In genomic region chr12:6987956-6988573, GRCh38 we compare ENCODE assay signal across 1 cellular context.
TF ChIP-seq lines count a peak whose summit lies in the region.

No MANE protein-coding gene starts in this region.

TF ChIP-seq in A549, 52 proteins besides CTCF, POLR2A, EP300 and RAD21 (continued from another document):
- TF ChIP-seq RNF2 (IDR thresholded peaks at IDR 0.05; ENCODE audit: borderline replicate concordance, low read depth) (no peak), MAFK (IDR thresholded peaks at IDR 0.05; ENCODE audit: partially characterized antibody) (no peak), E2F6 (IDR thresholded peaks at IDR 0.05; ENCODE audit: borderline replicate concordance, low read depth) (no peak), USF2 (IDR thresholded peaks at IDR 0.05) (no peak), ELK1 (IDR thresholded peaks at IDR 0.05; ENCODE audit: low read depth, low read length) (no peak), RARB (CRISPR knock-in tag; IDR thresholded peaks at IDR 0.05) (no peak), HES2 (IDR thresholded peaks at IDR 0.05) (no peak), PHF8 (IDR thresholded peaks at IDR 0.05; ENCODE audit: borderline replicate concordance, low read depth) (no peak), POLR2AphosphoS2 (conservative IDR thresholded peaks at IDR 0.05; ENCODE audit: low read length) (no peak), HOXA7 (CRISPR knock-in tag; IDR thresholded peaks at IDR 0.05) (no peak), NFE2L2 (conservative IDR thresholded peaks at IDR 0.05; ENCODE audit: low read length) (no peak)
